In genomic region chr1:221839794-221840395, GRCh38 we compare ENCODE assay signal across 9 cellular contexts.
DNase-seq lines count a peak whose midpoint lies in the region; ATAC-seq, FAIRE-seq and TF ChIP-seq lines count a peak whose summit lies in the region.
"Had no signal": no experiment of that assay in that cellular context is flagged by ENCODE, and none has a peak within 500 bp of the region (broad histone marks: within the 10 kb centered on the region; RNA-seq: fewer than 3 reads in every experiment).

No MANE protein-coding gene starts in this region.

- peak; percentile 96 for FAIRE-seq in GM12892 (lab: Jason Lieb, UNC)
- FAIRE-seq in kidney (lab: Jason Lieb, UNC): no peak

- H3K9ac ChIP-seq in kidney (ENCODE audit: low read length in 2 of 2): no peak overlapping the region

- TF ChIP-seq POLR2A in GM12892 (IDR thresholded peaks at IDR 0.05; ENCODE audit: low read depth, low read length): no peak

- H3K9me3 ChIP-seq in Panc1 (ENCODE audit: control insufficient read depth, insufficient read depth, low read depth, low read length) (no peaks in the 10 kb centered on the region), kidney (ENCODE audit: control insufficient read depth in 1 of 2, low read length in 2 of 2) (no peaks in the 10 kb centered on the region)
- H3K9me3 ChIP-seq: Peyer's patch had no signal

- intact Hi-C loops in Panc1 (cut with micrococcal nuclease; ENCODE audit: unreplicated experiment) (no loop called here), kidney (cut with DNase I) (no loop called here)

- ATAC-seq in HG02642 (IDR thresholded peaks at IDR 0.05; ENCODE audit: poor library complexity, unreplicated experiment): peak; percentile 92
- peak; percentile 75; the same call in 1 of the 2 replicates for ATAC-seq in Panc1

- H3K4me3 ChIP-seq in Panc1 (ENCODE audit: low read depth in 2 of 2, low read length in 2 of 2): no peak overlapping the region
- no peak overlapping the region for H3K4me3 ChIP-seq in kidney (ENCODE audit: low read length in 2 of 2)
- H3K4me3 ChIP-seq: Peyer's patch had no signal

- no peaks in the 10 kb centered on the region for H3K27me3 ChIP-seq in Panc1 (ENCODE audit: control insufficient read depth, insufficient read depth, low read length)
- H3K27me3 ChIP-seq: Peyer's patch had no signal

- H3K27ac ChIP-seq in Panc1 (ENCODE audit: low read length) (no peak overlapping the region), kidney (ENCODE audit: low read depth in 2 of 2, low read length in 2 of 2) (no peak overlapping the region)
- H3K27ac ChIP-seq: Peyer's patch had no signal

- in situ Hi-C loops in Panc1 (cut with HindIII; ENCODE audit: low pct_unique_long_range_greater_than_20kb, low sequenced_read_pairs): no loop called here

- no TSS peak for BruUV-seq in Panc1 (replicated peaks; lab: Mats Ljungman, UMichigan)

- TF ChIP-seq CTCF in Panc1 (IDR thresholded peaks at IDR 0.05) (no peak), kidney (IDR thresholded peaks at IDR 0.05; ENCODE audit: borderline replicate concordance, extremely low read depth, insufficient read depth) (no peak)

- no peaks in the 10 kb centered on the region for H3K36me3 ChIP-seq in Panc1 (ENCODE audit: control insufficient read depth, insufficient read depth, low read length)
- H3K36me3 ChIP-seq in kidney (ENCODE audit: control insufficient read depth in 1 of 2, insufficient read depth in 2 of 2, low read length in 2 of 2): no peaks in the 10 kb centered on the region
- H3K36me3 ChIP-seq: Peyer's patch had no signal

- CTCF ChIA-PET in Panc1 (lab: Charles Lee): no interaction called here

- POLR2A ChIA-PET in Panc1 (lab: Charles Lee): no interaction called here

- DNase-seq in GM12892 (ENCODE audit: insufficient read length): peak; percentile 5
- DNase-seq in Panc1 (ENCODE audit: low read depth, low spot score): no peak
- DNase-seq in activated naive CD4-positive, alpha-beta T cell (lab: John Stamatoyannopoulos, UW): peak; percentile 8 to 26 (median 19)
- DNase-seq in kidney: peak; percentile 73
- peak; percentile 52 to 53 for DNase-seq in stimulated activated CD8-positive, alpha-beta memory T cell treated with anti-CD3 and anti-CD28 coated beads, Interleukin-4, amount 100 ng/mL, for 1 hour (ENCODE audit: low read depth in 2 of 2, low spot score in 1 of 2)
- DNase-seq in NCI-H1436 (lab: John Stamatoyannopoulos, UW): no peak
- no peak for DNase-seq in NCI-H1105 treated with DMSO at 0.1 percent for 48 hours (lab: John Stamatoyannopoulos, UW)

- no peaks in the 10 kb centered on the region for H3K4me1 ChIP-seq in Panc1 (ENCODE audit: control insufficient read depth, insufficient read depth, low read length)
- H3K4me1 ChIP-seq in kidney (ENCODE audit: control insufficient read depth in 1 of 2, insufficient read depth in 1 of 2, low read depth in 1 of 2, low read length in 2 of 2): no peaks in the 10 kb centered on the region
- H3K4me1 ChIP-seq: Peyer's patch had no signal

Comparison
In these comparisons a context has a peak if more than half of its experiments do, and no peak if none do; other contexts are left out.
1. DNase-seq: peak in GM12892 (single experiment), activated naive CD4-positive, alpha-beta T cell (4 of 4), kidney (single experiment) and stimulated activated CD8-positive, alpha-beta memory T cell treated with anti-CD3 and anti-CD28 coated beads, Interleukin-4, amount 100 ng/mL, for 1 hour (2 of 2); none in Panc1 (single experiment), NCI-H1436 (single experiment) and NCI-H1105 treated with DMSO at 0.1 percent for 48 hours (single experiment).